ENCODE assay signal across 11 cellular contexts in genomic region chr12:9169986-9170634, GRCh38. TPM values are rescaled to one million over a fixed set of nuclear protein-coding genes. Genes with fewer than 3 reads are reported as not detected.
DNase-seq lines count a peak whose midpoint lies in the region; ATAC-seq, FAIRE-seq and TF ChIP-seq lines count a peak whose summit lies in the region.
"Not testable (repeated sequence)": the region's sequence is repeated elsewhere in the genome, so short reads cannot be mapped to it uniquely, and the experiment has no call there.
"Had no signal": no experiment of that assay in that cellular context is flagged by ENCODE, and none has a peak within 500 bp of the region (broad histone marks: within the 10 kb centered on the region; RNA-seq: fewer than 3 reads in every experiment).

No MANE protein-coding gene starts in this region.

- peaks cover 12% of the 10 kb centered on the region for H3K9me3 Mint-ChIP-seq in neural crest cell

- not testable (repeated sequence) for H4K20me1 ChIP-seq in endothelial cell of umbilical vein (replicated peaks; ENCODE audit: control insufficient read depth, extremely low read depth, insufficient read depth, low read length)

- peak overlapping the region; percentile 8 for H3K9ac ChIP-seq in endothelial cell of umbilical vein (replicated peaks; ENCODE audit: extremely low read depth, insufficient read depth, low read length)
- H3K9ac ChIP-seq in iPS-15b (ENCODE audit: low read depth, low read length); liver (ENCODE audit: low read depth in 1 of 2, low read length in 2 of 2): not testable (repeated sequence)

- TF ChIP-seq POLR2A in endothelial cell of umbilical vein (IDR thresholded peaks at IDR 0.05; ENCODE audit: low read depth, low read length); upper lobe of left lung (IDR thresholded peaks at IDR 0.05): not testable (repeated sequence)

- not testable (repeated sequence) for BruUV-seq in endothelial cell of umbilical vein (replicated peaks; lab: Mats Ljungman, UMichigan)

- H3K27me3 ChIP-seq in endothelial cell of umbilical vein (ENCODE audit: control insufficient read depth in 2 of 2, insufficient read depth in 2 of 2, low read length in 2 of 2); left ventricle myocardium inferior (ENCODE audit: low read depth); iPS-15b (ENCODE audit: control insufficient read depth, insufficient read depth, low read length); liver (ENCODE audit: control insufficient read depth in 4 of 4, insufficient read depth in 4 of 4, low read length in 3 of 4); upper lobe of left lung: not testable (repeated sequence)

- H3K9me3 ChIP-seq in endothelial cell of umbilical vein (replicated peaks; ENCODE audit: control insufficient read depth, insufficient read depth, low read length); left ventricle myocardium inferior (replicated peaks); iPS-15b (ENCODE audit: control insufficient read depth, insufficient read depth, low read length); liver (ENCODE audit: control insufficient read depth in 4 of 4, low read length in 3 of 4); upper lobe of left lung: not testable (repeated sequence)

- 77% methylated on average over 10 of the region's 11 CpGs for WGBS in liver
- WGBS in upper lobe of left lung, 2 donors = 59 to 80% methylated on average over 9 to 11 of the region's 11 CpGs

- CTCF ChIA-PET in endothelial cell of umbilical vein (lab: Charles Lee) = interaction anchor here (0.9 to 1.8 kb wide), 3 partner anchors 14 to 21 kb away, joined by 3 to 4 read pairs (median 3); no protein-coding TSS in a partner anchor

- H3K9me1 ChIP-seq in endothelial cell of umbilical vein (replicated peaks; ENCODE audit: control insufficient read depth, extremely low read depth, insufficient read depth, low read length) = not testable (repeated sequence)

- H3K79me2 ChIP-seq in endothelial cell of umbilical vein (ENCODE audit: control insufficient read depth, insufficient read depth, low read length) = not testable (repeated sequence)

- H2AFZ ChIP-seq in endothelial cell of umbilical vein (ENCODE audit: low read depth, low read length) = peak overlapping the region; percentile 74

- peak; percentile 96 for FAIRE-seq in endothelial cell of umbilical vein (lab: Jason Lieb, UNC)

- POLR2A ChIA-PET in endothelial cell of umbilical vein (lab: Charles Lee) = not testable (repeated sequence)

- not testable (repeated sequence) for H3K36me3 ChIP-seq in endothelial cell of umbilical vein (ENCODE audit: control insufficient read depth in 2 of 2, extremely low read depth in 1 of 2, insufficient read depth in 2 of 2, low read length in 2 of 2); left ventricle myocardium inferior; iPS-15b (ENCODE audit: control insufficient read depth, insufficient read depth, low read length); upper lobe of left lung
- H3K36me3 ChIP-seq in liver (ENCODE audit: control insufficient read depth in 4 of 4, insufficient read depth in 3 of 4, low read depth in 1 of 4, low read length in 3 of 4) = peaks cover 0 to 61% (median 22%) of the 10 kb centered on the region in 4 donors

- H3K4me2 ChIP-seq in endothelial cell of umbilical vein (ENCODE audit: insufficient read depth, low read length) = peak overlapping the region; percentile 80

- H3K27me3 Mint-ChIP-seq in neural crest cell (ENCODE audit: low read depth) = not testable (repeated sequence)

- not testable (repeated sequence) for TF ChIP-seq CTCF in endothelial cell of umbilical vein (IDR thresholded peaks at IDR 0.05; ENCODE audit: extremely low read depth in 1 of 2, insufficient read depth in 1 of 2, low read depth in 1 of 2, low read length in 2 of 2); left ventricle myocardium inferior (IDR thresholded peaks at IDR 0.05; ENCODE audit: borderline replicate concordance); liver (IDR thresholded peaks at IDR 0.05; ENCODE audit: low read depth, low read length, missing input control); neural crest cell (conservative IDR thresholded peaks at IDR 0.05); upper lobe of left lung (IDR thresholded peaks at IDR 0.05)

- not testable (repeated sequence) for H3K36me3 Mint-ChIP-seq in neural crest cell (ENCODE audit: low read depth)

- H3K4me3 ChIP-seq in endothelial cell of umbilical vein (replicated peaks in 1 of 3; ENCODE audit: insufficient read depth in 1 of 3, low read depth in 1 of 3, low read length in 3 of 3); liver (ENCODE audit: low read depth in 1 of 3, low read length in 3 of 3); upper lobe of left lung: not testable (repeated sequence)
- H3K4me3 ChIP-seq in left ventricle myocardium inferior = peak overlapping the region; percentile 27
- H3K4me3 ChIP-seq in iPS-15b (ENCODE audit: low read depth, low read length) = peak overlapping the region; percentile 14

- H3K27ac ChIP-seq in endothelial cell of umbilical vein (ENCODE audit: insufficient read depth, low read depth, low read length) (peak overlapping the region; percentile 46), left ventricle myocardium inferior (replicated peaks) (peak overlapping the region; percentile 61), liver (ENCODE audit: low read depth in 1 of 2, low read length in 2 of 2) (peak overlapping the region in 1 of 2 donors; percentile 3), upper lobe of left lung (peak overlapping the region in 3 of 4 donors; percentile 1 to 53 (median 31))

- ATAC-seq in upper lobe of left lung (ENCODE audit: low FRiP score in 2 of 2) = not testable (repeated sequence)

- not testable (repeated sequence) for TF ChIP-seq RAD21 in liver (IDR thresholded peaks at IDR 0.05)

- H3K4me1 ChIP-seq in endothelial cell of umbilical vein (ENCODE audit: control insufficient read depth, extremely low read depth, insufficient read depth, low read length) (peaks cover 38% of the 10 kb centered on the region), left ventricle myocardium inferior (peaks cover 28% of the 10 kb centered on the region), iPS-15b (ENCODE audit: control insufficient read depth, insufficient read depth, low read length) (peaks cover 16% of the 10 kb centered on the region)
- not testable (repeated sequence) for H3K4me1 ChIP-seq in liver (ENCODE audit: control insufficient read depth in 4 of 4, insufficient read depth in 4 of 4, low read length in 3 of 4); upper lobe of left lung

- H3K4me1 Mint-ChIP-seq in neural crest cell = peaks cover 27% of the 10 kb centered on the region

- peak overlapping the region; percentile 29 for H3K27ac Mint-ChIP-seq in neural crest cell (ENCODE audit: unreplicated experiment)

- intact Hi-C loops in endothelial cell of umbilical vein (cut with micrococcal nuclease) = loop anchor here (10.0 kb wide), 1 partner anchor 105 kb away; no protein-coding TSS in a partner anchor
- intact Hi-C loops in left ventricle myocardium inferior (cut with micrococcal nuclease) = not testable (repeated sequence)

- dilution Hi-C loops in endothelial cell of umbilical vein (cut with MboI; ENCODE audit: extremely low pct_ligation_motif_present, low sequenced_read_pairs) = not testable (repeated sequence)

- DNase-seq in ELF-1 (ENCODE audit: low read depth, low spot score) (peak; percentile 48), NCI-H524 (lab: John Stamatoyannopoulos, UW) (peak; percentile 36 to 56), endothelial cell of umbilical vein (ENCODE audit: low read depth, low spot score) (peak; percentile 92), left ventricle myocardium inferior (peak; percentile 31)
- not testable (repeated sequence) for DNase-seq in neural crest cell (ENCODE audit: low read depth, low spot score); upper lobe of left lung

- not testable (repeated sequence) for TF ChIP-seq EP300 in upper lobe of left lung (IDR thresholded peaks at IDR 0.05)

- H3K4me3 Mint-ChIP-seq in neural crest cell = not testable (repeated sequence)

TF ChIP-seq in endothelial cell of umbilical vein, 7 proteins besides CTCF, POLR2A, EP300 and RAD21:
- peak; percentile 43 for TF ChIP-seq POLR2AphosphoS5 (IDR thresholded peaks at IDR 0.05; ENCODE audit: insufficient read depth, low read depth, low read length)

TF ChIP-seq in liver, 16 proteins besides CTCF, POLR2A, EP300 and RAD21:
- peak; percentile 40 for TF ChIP-seq NR2F2 (IDR thresholded peaks at IDR 0.05)

RNA-seq across cellular contexts. Expression of gene PZP, which starts 38.1 kb away (rescaled TPM):
- total RNA-seq in endothelial cell of umbilical vein (0.84 and 0.88 TPM in 2 replicates), left ventricle myocardium inferior (0.36 TPM), liver (10 to 100 TPM in 1 of 2 donors, under 1 TPM in 1; 0.05 to 18.7 TPM), neural crest cell (not detected in 2 replicates), upper lobe of left lung (1 to 10 TPM; 1.3 to 7.3 (median 2.0) TPM)
- polyA plus RNA-seq in endothelial cell of umbilical vein (0.72 and 0.73 TPM in 2 replicates), liver (1 to 10 TPM; 2.6 to 2.9 TPM)
- polyA plus RNA-seq in endothelial cell of umbilical vein (2011; cell fraction: cytosol; rRNA removed) = 0.27 and 0.40 TPM in 2 replicates
- polyA plus RNA-seq in endothelial cell of umbilical vein (2011; cell fraction: nucleus; rRNA removed) = 4.0 and 4.5 TPM in 2 replicates
- polyA plus RNA-seq in endothelial cell of umbilical vein (2012) = 0.11 and 0.50 TPM in 2 replicates
- polyA minus RNA-seq in endothelial cell of umbilical vein = 1.6 and 2.0 TPM in 2 replicates
- not detected for polyA minus RNA-seq in endothelial cell of umbilical vein (2011; cell fraction: cytosol; rRNA and poly(A)+ RNA removed)
- polyA minus RNA-seq in endothelial cell of umbilical vein (2011; cell fraction: nucleus; rRNA and poly(A)+ RNA removed) = 8.0 and 8.3 TPM in 2 replicates
- total RNA-seq: CD4-positive, alpha-beta T cell; K562; LHCN-M2 had no signal

RNA-seq across cellular contexts. Expression of gene A2M, which starts 54.4 kb away (rescaled TPM):
- total RNA-seq in endothelial cell of umbilical vein = 6.5 and 16.9 TPM in 2 replicates
- 11.5 and 13.8 TPM in 2 replicates for polyA plus RNA-seq in endothelial cell of umbilical vein
- polyA plus RNA-seq in endothelial cell of umbilical vein (2011; cell fraction: cytosol; rRNA removed) = 3.9 and 5.2 TPM in 2 replicates
- 3.4 and 4.7 TPM in 2 replicates for polyA plus RNA-seq in endothelial cell of umbilical vein (2011; cell fraction: nucleus; rRNA removed)
- 0.74 and 1.5 TPM in 2 replicates for polyA plus RNA-seq in endothelial cell of umbilical vein (2012)
- 15.1 and 21.8 TPM in 2 replicates for polyA minus RNA-seq in endothelial cell of umbilical vein
- not detected for polyA minus RNA-seq in endothelial cell of umbilical vein (2011; cell fraction: cytosol; rRNA and poly(A)+ RNA removed)
- 4.9 and 8.1 TPM in 2 replicates for polyA minus RNA-seq in endothelial cell of umbilical vein (2011; cell fraction: nucleus; rRNA and poly(A)+ RNA removed)
- 502 TPM for total RNA-seq in left ventricle myocardium inferior
- 1,000 to 10,000 TPM; 1,731 to 2,199 TPM for total RNA-seq in liver
- 1,000 to 10,000 TPM; 1,904 to 2,622 TPM for polyA plus RNA-seq in liver
- 66.4 and 76.7 TPM in 2 replicates for total RNA-seq in neural crest cell
- total RNA-seq in upper lobe of left lung = 1,000 to 10,000 TPM in 4 of 6 donors, 100 to 1,000 TPM in 2; 314 to 2,437 (median 1,163) TPM
- total RNA-seq: CD4-positive, alpha-beta T cell had no signal
